8 cellular contexts compared by ENCODE assay signal in the genomic region with DNA sequence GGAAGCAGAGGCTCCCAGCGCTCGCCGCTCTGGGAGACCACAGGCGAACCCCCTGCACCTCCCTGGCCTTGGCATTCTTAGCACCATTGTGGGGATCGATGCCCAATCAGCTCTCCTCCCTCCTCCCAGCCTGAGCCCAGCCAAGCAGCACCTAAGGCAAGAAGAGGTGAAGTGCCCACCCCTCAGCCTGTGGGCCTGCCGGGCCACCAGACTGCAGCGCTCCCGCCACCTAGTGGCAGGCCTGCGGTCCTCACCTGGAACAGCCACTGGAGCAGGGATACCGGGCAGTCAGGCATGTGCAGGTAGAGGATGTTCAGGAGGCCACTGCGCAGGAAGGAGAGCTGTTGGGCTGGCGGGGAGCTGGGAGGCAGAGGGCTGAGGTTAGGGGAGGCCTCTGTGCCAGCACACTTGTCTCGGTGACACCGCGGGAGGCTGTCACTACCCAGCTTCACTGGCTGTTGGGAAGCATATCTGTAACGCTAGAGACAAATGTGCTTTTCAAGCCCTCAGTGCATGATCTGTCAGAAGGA. TPM values are rescaled to one million over a fixed set of nuclear protein-coding genes. Genes with fewer than 3 reads are reported as not detected.
DNase-seq lines count a peak whose midpoint lies in the region; ATAC-seq and TF ChIP-seq lines count a peak whose summit lies in the region.

No MANE protein-coding gene starts in this region.

- no peaks in the 10 kb centered on the region for H3K9me2 ChIP-seq in DOHH2 (replicated peaks; ENCODE audit: control insufficient read depth, low read length)

- no peak for ATAC-seq in GM21786 (IDR thresholded peaks at IDR 0.05; ENCODE audit: unreplicated experiment)

- no peak overlapping the region for H3K4me2 ChIP-seq in DOHH2 (ENCODE audit: low read length)

- peaks cover 17% of the 10 kb centered on the region for H3K27me3 ChIP-seq in DOHH2 (ENCODE audit: control insufficient read depth, low read length)

- H3K4me1 ChIP-seq in DOHH2 (ENCODE audit: control insufficient read depth, low read length), result peaks cover 6% of the 10 kb centered on the region

- no peaks in the 10 kb centered on the region for H3K9me3 ChIP-seq in DOHH2 (ENCODE audit: control insufficient read depth, insufficient read depth, low read length)

- no peaks in the 10 kb centered on the region for H3K36me3 ChIP-seq in DOHH2 (ENCODE audit: control insufficient read depth, low read length)

- H3K79me2 ChIP-seq in DOHH2 (ENCODE audit: control insufficient read depth, low read length), result no peaks in the 10 kb centered on the region

- peak; percentile 83 for DNase-seq in HPDE6-E6E7 (ENCODE audit: extremely low spot score)
- peak; percentile 47 for DNase-seq in NK-92 treated with Interleukin-12 subunit alpha and Interleukin-12 subunit beta, amount 100 ng/mL, for 24 hours (lab: John Stamatoyannopoulos, UW)
- peak; percentile 81 for DNase-seq in activated CD8-positive, alpha-beta memory T cell treated with anti-CD3 and anti-CD28 coated beads, Interleukin-2, amount 50 U/mL, for 4 hours
- DNase-seq in epidermal melanocyte (ENCODE audit: insufficient read length, low spot score), result peak; percentile 31
- peak; percentile 69 for DNase-seq in mucosa of gallbladder (ENCODE audit: low spot score)
- peak; percentile 82 for DNase-seq in stimulated activated CD8-positive, alpha-beta memory T cell treated with anti-CD3 and anti-CD28 coated beads, Interleukin-4, amount 100 ng/mL, for 48 hours

- no peak overlapping the region for H3K27ac ChIP-seq in DOHH2 (ENCODE audit: low read depth, low read length)

- H3K4me3 ChIP-seq in DOHH2 (ENCODE audit: low read length), result no peak overlapping the region

- peak; percentile 96 for TF ChIP-seq CTCF in DOHH2 (IDR thresholded peaks at IDR 0.05; ENCODE audit: low read depth, low read length, poor library complexity, severe bottlenecking)

- H3F3A ChIP-seq in DOHH2 (ENCODE audit: control insufficient read depth, insufficient read depth), result no peaks in the 10 kb centered on the region

- no peaks in the 10 kb centered on the region; the same call in 1 of the 2 replicates for H4K20me1 ChIP-seq in DOHH2 (ENCODE audit: control insufficient read depth, insufficient read depth, low read depth, low read length)

RNA-seq across cellular contexts. Expression of gene FAM178B, which starts 35.2 kb away (rescaled TPM):
- 0.92 TPM for total RNA-seq in mucosa of gallbladder

Comparison
In these comparisons a context has a peak if more than half of its experiments do, and no peak if none do; other contexts are left out.
1. DNase-seq: peak in every context shown above with its lines; median percentile 83 in HPDE6-E6E7; 82 in stimulated activated CD8-positive, alpha-beta memory T cell treated with anti-CD3 and anti-CD28 coated beads, Interleukin-4, amount 100 ng/mL, for 48 hours; 81 in activated CD8-positive, alpha-beta memory T cell treated with anti-CD3 and anti-CD28 coated beads, Interleukin-2, amount 50 U/mL, for 4 hours; 69 in mucosa of gallbladder; 47 in NK-92 treated with Interleukin-12 subunit alpha and Interleukin-12 subunit beta, amount 100 ng/mL, for 24 hours; 31 in epidermal melanocyte.